Comparison of ENCODE assay signal across 1 cellular context in the genomic region with DNA sequence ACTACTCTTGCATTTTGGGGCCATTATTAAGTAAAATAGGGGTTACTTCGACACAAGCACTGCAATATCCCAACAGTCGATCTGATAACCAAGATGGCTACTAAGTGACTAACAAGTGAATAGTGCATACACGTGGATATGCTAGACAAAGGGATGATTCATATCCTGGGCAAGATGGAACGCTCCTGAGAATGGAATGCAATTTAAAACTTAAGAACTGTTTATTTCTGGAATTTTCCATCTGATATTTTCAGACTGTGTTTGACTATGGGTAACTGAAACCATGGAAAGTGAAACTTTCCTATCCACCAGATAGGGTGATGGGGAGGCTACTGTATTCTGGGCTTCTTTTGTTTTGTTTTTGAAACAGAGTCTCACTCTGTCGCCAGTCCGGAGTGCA.
TF ChIP-seq lines count a peak whose summit lies in the region.

No MANE protein-coding gene starts in this region.

TF ChIP-seq in HCT116, 20 proteins besides CTCF, POLR2A, EP300 and RAD21 (continued from another document):
- TF ChIP-seq, protein P1, sequence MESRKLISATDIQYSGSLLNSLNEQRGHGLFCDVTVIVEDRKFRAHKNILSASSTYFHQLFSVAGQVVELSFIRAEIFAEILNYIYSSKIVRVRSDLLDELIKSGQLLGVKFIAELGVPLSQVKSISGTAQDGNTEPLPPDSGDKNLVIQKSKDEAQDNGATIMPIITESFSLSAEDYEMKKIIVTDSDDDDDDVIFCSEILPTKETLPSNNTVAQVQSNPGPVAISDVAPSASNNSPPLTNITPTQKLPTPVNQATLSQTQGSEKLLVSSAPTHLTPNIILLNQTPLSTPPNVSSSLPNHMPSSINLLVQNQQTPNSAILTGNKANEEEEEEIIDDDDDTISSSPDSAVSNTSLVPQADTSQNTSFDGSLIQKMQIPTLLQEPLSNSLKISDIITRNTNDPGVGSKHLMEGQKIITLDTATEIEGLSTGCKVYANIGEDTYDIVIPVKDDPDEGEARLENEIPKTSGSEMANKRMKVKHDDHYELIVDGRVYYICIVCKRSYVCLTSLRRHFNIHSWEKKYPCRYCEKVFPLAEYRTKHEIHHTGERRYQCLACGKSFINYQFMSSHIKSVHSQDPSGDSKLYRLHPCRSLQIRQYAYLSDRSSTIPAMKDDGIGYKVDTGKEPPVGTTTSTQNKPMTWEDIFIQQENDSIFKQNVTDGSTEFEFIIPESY (IDR thresholded peaks at IDR 0.05; ENCODE audit: extremely low read depth, insufficient replicate concordance, low read length): no peak
- TF ChIP-seq ZNF274 (IDR thresholded peaks at IDR 0.05; ENCODE audit: low read depth, low read length) (no peak), POLR2AphosphoS5 (IDR thresholded peaks at IDR 0.05; ENCODE audit: low read depth, low read length) (peak; percentile 20; the same call in 1 of the 2 replicates), FOSL1 (IDR thresholded peaks at IDR 0.05; ENCODE audit: low read depth) (peak; percentile 68), TCF7L2 (IDR thresholded peaks at IDR 0.05; ENCODE audit: borderline replicate concordance, extremely low read depth, insufficient read depth, insufficient read length) (no peak), SRF (IDR thresholded peaks at IDR 0.05; ENCODE audit: low read depth) (no peak), ZFX (IDR thresholded peaks at IDR 0.05) (no peak), EGR1 (IDR thresholded peaks at IDR 0.05; ENCODE audit: low read depth) (no peak), CBX3 (IDR thresholded peaks at IDR 0.05; ENCODE audit: low read depth) (peak; percentile 82), EZH2 (IDR thresholded peaks at IDR 0.05) (no peak), YY1 (IDR thresholded peaks at IDR 0.05; ENCODE audit: extremely low read depth, insufficient replicate concordance, low read depth, low read length) (peak; percentile 79)
- TF ChIP-seq, protein P2, sequence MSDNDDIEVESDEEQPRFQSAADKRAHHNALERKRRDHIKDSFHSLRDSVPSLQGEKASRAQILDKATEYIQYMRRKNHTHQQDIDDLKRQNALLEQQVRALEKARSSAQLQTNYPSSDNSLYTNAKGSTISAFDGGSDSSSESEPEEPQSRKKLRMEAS (IDR thresholded peaks at IDR 0.05): peak; percentile 89
